In genomic region chr5:157290981-157291711, GRCh38 we compare ENCODE assay signal across 1 cellular context.
TF ChIP-seq lines count a peak whose summit lies in the region.

No MANE protein-coding gene starts in this region.

TF ChIP-seq in HepG2, 621 proteins besides CTCF, POLR2A, EP300 and RAD21 (continued from another document and continues in another):
- TF ChIP-seq DZIP1 (CRISPR knock-in tag; IDR thresholded peaks at IDR 0.05), result no peak
- peak; percentile 61; the same call in 1 of the 2 replicates for TF ChIP-seq MIER2 (CRISPR knock-in tag; IDR thresholded peaks at IDR 0.05)
- no peak for TF ChIP-seq ZNF160 (CRISPR knock-in tag; IDR thresholded peaks at IDR 0.05)
- TF ChIP-seq ZNF136 (CRISPR knock-in tag; IDR thresholded peaks at IDR 0.05; ENCODE audit: low read depth), result peak; percentile 70; the same call in 1 of the 2 replicates
- TF ChIP-seq ZNF572 (CRISPR knock-in tag; IDR thresholded peaks at IDR 0.05), result no peak
- peak; percentile 76 for TF ChIP-seq CREM (IDR thresholded peaks at IDR 0.05)
- TF ChIP-seq CREM (CRISPR knock-in tag; IDR thresholded peaks at IDR 0.05), result no peak
- no peak; the same call in 1 of the 2 replicates for TF ChIP-seq RNF219 (CRISPR knock-in tag; IDR thresholded peaks at IDR 0.05)
- TF ChIP-seq IRF2 (CRISPR knock-in tag; IDR thresholded peaks at IDR 0.05), result peak; percentile 93
- peak; percentile 54; the same call in 1 of the 2 replicates for TF ChIP-seq ZBTB21 (CRISPR knock-in tag; IDR thresholded peaks at IDR 0.05)
- no peak; the same call in 1 of the 2 replicates for TF ChIP-seq GLI4 (CRISPR knock-in tag; IDR thresholded peaks at IDR 0.05; ENCODE audit: borderline replicate concordance)
- TF ChIP-seq ZNF781 (CRISPR knock-in tag; IDR thresholded peaks at IDR 0.05; ENCODE audit: borderline replicate concordance, not compliant biosample characterization), result peak; percentile 86
- peak; percentile 94 for TF ChIP-seq ZFP1 (CRISPR knock-in tag; IDR thresholded peaks at IDR 0.05)
- TF ChIP-seq ATF7 (IDR thresholded peaks at IDR 0.05), result no peak
- no peak; the same call in 1 of the 2 replicates for TF ChIP-seq ATF7 (CRISPR knock-in tag; IDR thresholded peaks at IDR 0.05)
- peak; percentile 49; the same call in 1 of the 2 replicates for TF ChIP-seq ZZZ3 (CRISPR knock-in tag; IDR thresholded peaks at IDR 0.05; ENCODE audit: borderline replicate concordance)
- no peak; the same call in none of the 2 replicates for TF ChIP-seq ZSCAN25 (CRISPR knock-in tag; IDR thresholded peaks at IDR 0.05)
- TF ChIP-seq FOXA3 (CRISPR knock-in tag; IDR thresholded peaks at IDR 0.05), result peak; percentile 90
- no peak for TF ChIP-seq ZNF263 (CRISPR knock-in tag; IDR thresholded peaks at IDR 0.05)
- peak; percentile 88 for TF ChIP-seq ZMYM3 (CRISPR knock-in tag; IDR thresholded peaks at IDR 0.05)
- TF ChIP-seq RFX5 (IDR thresholded peaks at IDR 0.05; ENCODE audit: low read depth, low read length), result no peak
- TF ChIP-seq PRMT3 (CRISPR knock-in tag; IDR thresholded peaks at IDR 0.05; ENCODE audit: borderline replicate concordance, low read depth), result no peak
- peak; percentile 51; the same call in 1 of the 2 replicates for TF ChIP-seq KMT2A (CRISPR knock-in tag; IDR thresholded peaks at IDR 0.05)
- no peak for TF ChIP-seq JUNB (CRISPR knock-in tag; IDR thresholded peaks at IDR 0.05; ENCODE audit: borderline replicate concordance)
- no peak for TF ChIP-seq ZFYVE20 (CRISPR knock-in tag; IDR thresholded peaks at IDR 0.05; ENCODE audit: borderline replicate concordance, low read depth)
- TF ChIP-seq DMTF1 (CRISPR knock-in tag; IDR thresholded peaks at IDR 0.05), result no peak
- TF ChIP-seq ZNF800 (CRISPR knock-in tag; IDR thresholded peaks at IDR 0.05), result 0 out of 2 replicates have a peak, but pooled peaks have one; percentile 29
- no peak for TF ChIP-seq ZNF75D (CRISPR knock-in tag; IDR thresholded peaks at IDR 0.05; ENCODE audit: borderline replicate concordance)
- peak; percentile 30; the same call in 1 of the 2 replicates for TF ChIP-seq ZNF281 (CRISPR knock-in tag; IDR thresholded peaks at IDR 0.05; ENCODE audit: borderline replicate concordance)
- no peak for TF ChIP-seq ZBTB8A (CRISPR knock-in tag; IDR thresholded peaks at IDR 0.05; ENCODE audit: borderline replicate concordance, low read depth)
- TF ChIP-seq ZNF343 (CRISPR knock-in tag; IDR thresholded peaks at IDR 0.05), result peak; percentile 80; the same call in 1 of the 2 replicates
- TF ChIP-seq ATF3 (CRISPR knock-in tag; IDR thresholded peaks at IDR 0.05), result peak; percentile 36; the same call in 1 of the 2 replicates
- TF ChIP-seq PREB (CRISPR knock-in tag; IDR thresholded peaks at IDR 0.05), result no peak
- TF ChIP-seq ZNF512B (CRISPR knock-in tag; IDR thresholded peaks at IDR 0.05; ENCODE audit: borderline replicate concordance), result no peak; the same call in 1 of the 2 replicates
- no peak for TF ChIP-seq ZC3H4 (CRISPR knock-in tag; IDR thresholded peaks at IDR 0.05; ENCODE audit: borderline replicate concordance)
- peak; percentile 88 for TF ChIP-seq ZBTB43 (CRISPR knock-in tag; conservative IDR thresholded peaks at IDR 0.05)
- TF ChIP-seq RBFOX2 (IDR thresholded peaks at IDR 0.05; ENCODE audit: low read depth, low read length), result no peak
- TF ChIP-seq RCOR2 (CRISPR knock-in tag; IDR thresholded peaks at IDR 0.05), result peak; percentile 86
- TF ChIP-seq ZNF841 (CRISPR knock-in tag; IDR thresholded peaks at IDR 0.05; ENCODE audit: borderline replicate concordance), result peak; percentile 69; the same call in 1 of the 2 replicates
- TF ChIP-seq KLF16 (CRISPR knock-in tag; IDR thresholded peaks at IDR 0.05), result peak; percentile 42 to 95; a peak in 2 of 4 replicates
- TF ChIP-seq SATB2 (CRISPR knock-in tag; IDR thresholded peaks at IDR 0.05), result no peak
- peak; percentile 86 for TF ChIP-seq HNF4G (IDR thresholded peaks at IDR 0.05; ENCODE audit: borderline replicate concordance, low read depth, low read length)
- peak; percentile 92 for TF ChIP-seq HNF4G (CRISPR knock-in tag; IDR thresholded peaks at IDR 0.05; ENCODE audit: borderline replicate concordance, low read depth)
- no peak for TF ChIP-seq HDAC6 (IDR thresholded peaks at IDR 0.05; ENCODE audit: low read depth, low read length)
